Comparison of ENCODE assay signal across 18 cellular contexts in genomic region chr2:56589194-56589593, GRCh38.
A peak's percentile ranks its signal among the peaks of the same experiment; 100 is the strongest.
DNase-seq lines count a peak whose midpoint lies in the region; ATAC-seq, FAIRE-seq and TF ChIP-seq lines count a peak whose summit lies in the region.
"Had no signal": no experiment of that assay in that cellular context is flagged by ENCODE, and none has a peak within 500 bp of the region (broad histone marks: within the 10 kb centered on the region; RNA-seq: fewer than 3 reads in every experiment).

No MANE protein-coding gene starts in this region.

- TF ChIP-seq RAD21 in H1 (IDR thresholded peaks at IDR 0.05 in 1 of 2, conservative IDR thresholded peaks at IDR 0.05 in 1 of 2; ENCODE audit: low read depth in 2 of 2, low read length in 2 of 2), result no peak

- H3K79me2 ChIP-seq in PC-3 (ENCODE audit: low read length), result no peaks in the 10 kb centered on the region
- H3K79me2 ChIP-seq in H1 (ENCODE audit: control insufficient read depth in 1 of 2, insufficient read depth in 2 of 2, low read length in 2 of 2), result no peaks in the 10 kb centered on the region

- no peak overlapping the region for H4K8ac ChIP-seq in H1 (ENCODE audit: extremely low read depth, insufficient read depth, low read length)

- no peak overlapping the region for H3K23ac ChIP-seq in H1 (ENCODE audit: insufficient read length)

- 95% methylated on average over 1 of the region's 1 CpG; no CpG with 5 or more reads in 1 of the 2 experiments for WGBS in H1 (ENCODE audit: extremely low coverage in 1 of 2, insufficient coverage in 1 of 2, insufficient read length in 1 of 2, insufficient replicate concordance in 2 of 2, low coverage in 1 of 2, low lambda C conversion rate in 2 of 2, missing lambda C conversion rate in 1 of 2), 2 experiments

- H3F3A ChIP-seq in PC-3 (ENCODE audit: low read length, unreplicated experiment), result no peaks in the 10 kb centered on the region

- no peaks in the 10 kb centered on the region; the same call in 1 of the 2 replicates for H3K36me3 Mint-ChIP-seq in HFFc6 (ENCODE audit: low read depth)

- CTCF ChIA-PET in PC-3 (lab: Charles Lee) (no interaction called here), H1 (lab: Charles Lee; ENCODE audit: partially characterized antibody) (interaction anchor here (0.5 kb wide), 1 partner anchor 60 kb away, joined by 3 read pairs; no protein-coding TSS in a partner anchor)

- peak overlapping the region; percentile 12; the same call in 1 of the 2 replicates for H3K27ac Mint-ChIP-seq in HFFc6
- H3K27ac Mint-ChIP-seq: CD4-positive, alpha-beta T cell had no signal

- TF ChIP-seq EP300 in H1 (IDR thresholded peaks at IDR 0.05; ENCODE audit: borderline replicate concordance in 1 of 2, low read depth in 2 of 2, low read length in 2 of 2), result no peak

- no peaks in the 10 kb centered on the region for H3K9me3 Mint-ChIP-seq in HFFc6

- TF ChIP-seq POLR2A in H1 (IDR thresholded peaks at IDR 0.05; ENCODE audit: control extremely low read depth in 1 of 2, low read depth in 2 of 2, low read length in 2 of 2), result no peak

- TF ChIP-seq CTCF in HFFc6 (IDR thresholded peaks at IDR 0.05) (no peak), PC-3 (conservative IDR thresholded peaks at IDR 0.05; ENCODE audit: low read depth, low read length) (no peak), H1 (IDR thresholded peaks at IDR 0.05; ENCODE audit: control extremely low read depth in 1 of 3, insufficient read depth in 1 of 3, low read depth in 1 of 3, low read length in 3 of 3) (no peak)

- H2BK20ac ChIP-seq in H1 (ENCODE audit: low read length), result no peak overlapping the region

- H3K56ac ChIP-seq in H1 (replicated peaks; ENCODE audit: insufficient read length, low read depth, low read length), result no peak overlapping the region

- BruUV-seq in PC-3 (replicated peaks; lab: Mats Ljungman, UMichigan), result no TSS peak

- ATAC-seq in PC-3, result no peak
- ATAC-seq: GM12878 had no signal

- H3K9ac ChIP-seq in PC-3 (ENCODE audit: low read length), result no peak overlapping the region
- no peak overlapping the region for H3K9ac ChIP-seq in H1 (replicated peaks in 1 of 4; ENCODE audit: extremely low read depth in 1 of 4, low read depth in 3 of 4, low read length in 3 of 4)

- FAIRE-seq in H1 (lab: Jason Lieb, UNC), result no peak
- FAIRE-seq: A204.1, D721Med, GM12878, GM19239, H54 had no signal

- no peak overlapping the region for H3K14ac ChIP-seq in H1 (ENCODE audit: insufficient read length)

- H3K4ac ChIP-seq in H1 (replicated peaks; ENCODE audit: insufficient read length, low read depth, low read length), result no peak overlapping the region

- no peak overlapping the region for H3K18ac ChIP-seq in H1 (ENCODE audit: extremely low read depth, low read length)

- peak overlapping the region; percentile 0; the same call in 1 of the 2 replicates for H3K4me3 Mint-ChIP-seq in HFFc6
- H3K4me3 Mint-ChIP-seq: CD4-positive, alpha-beta T cell had no signal

- H3K36me3 ChIP-seq in PC-3 (ENCODE audit: low read depth, low read length) (no peaks in the 10 kb centered on the region), H1 (ENCODE audit: control insufficient read depth in 2 of 4, insufficient read depth in 4 of 4, low read length in 3 of 4) (no peaks in the 10 kb centered on the region)

- no peak overlapping the region for H3K4me3 ChIP-seq in PC-3 (ENCODE audit: low read length)
- no peak overlapping the region for H3K4me3 ChIP-seq in H1 (ENCODE audit: extremely low read depth in 1 of 4, insufficient read depth in 2 of 4, low read depth in 3 of 4, low read length in 4 of 4)
- H3K4me3 ChIP-seq: GM12878 had no signal

- H2AK5ac ChIP-seq in H1 (ENCODE audit: low read depth, low read length), result no peak overlapping the region

- H3K4me1 Mint-ChIP-seq in HFFc6 (ENCODE audit: low read depth), result peaks cover 74% of the 10 kb centered on the region

- no peak overlapping the region for H4K5ac ChIP-seq in H1 (ENCODE audit: insufficient read length, low read depth, low read length)

- H4K20me1 ChIP-seq in PC-3 (ENCODE audit: low read length), result no peaks in the 10 kb centered on the region
- no peaks in the 10 kb centered on the region for H4K20me1 ChIP-seq in H1 (replicated peaks in 1 of 2; ENCODE audit: control insufficient read depth in 1 of 2, insufficient read depth in 2 of 2, low read length in 2 of 2)

- H3K4me1 ChIP-seq in PC-3 (ENCODE audit: insufficient read depth, low read length) (no peaks in the 10 kb centered on the region; the same call in 1 of the 2 replicates), H1 (replicated peaks in 1 of 4; ENCODE audit: control insufficient read depth in 3 of 4, insufficient read depth in 4 of 4, low read length in 3 of 4) (peaks cover 0 to 3% (median 0%) of the 10 kb centered on the region in 4 experiments; a peak in 1 of 7 replicates)
- H3K4me1 ChIP-seq: Caco-2 had no signal

- no peaks in the 10 kb centered on the region for H3K27me3 Mint-ChIP-seq in HFFc6 (ENCODE audit: insufficient read depth)
- H3K27me3 Mint-ChIP-seq: CD4-positive, alpha-beta T cell had no signal

- no peaks in the 10 kb centered on the region for H3K23me2 ChIP-seq in H1 (ENCODE audit: low read depth, low read length)

- H2BK15ac ChIP-seq in H1 (ENCODE audit: low read length), result no peak overlapping the region

- H3K79me1 ChIP-seq in H1 (ENCODE audit: low read depth, low read length), result no peaks in the 10 kb centered on the region

- 0 out of 2 replicates have a peak, but pooled peaks cover 3% of the 10 kb centered on the region for H3K9me2 ChIP-seq in PC-3 (replicated peaks; ENCODE audit: low read length)

- no peak overlapping the region for H4K91ac ChIP-seq in H1 (replicated peaks; ENCODE audit: insufficient read length, low read length)

- H3K9me3 ChIP-seq in PC-3 (ENCODE audit: low read length), result no peaks in the 10 kb centered on the region
- H3K9me3 ChIP-seq in H1 (ENCODE audit: insufficient read depth in 2 of 2, low read depth in 1 of 2, low read length in 1 of 2), result no peaks in the 10 kb centered on the region
- H3K9me3 ChIP-seq: Caco-2 had no signal

- no peak overlapping the region; the same call in 1 of the 2 replicates for H2BK12ac ChIP-seq in H1 (ENCODE audit: low read depth, low read length)

- H3K4me2 ChIP-seq in PC-3 (ENCODE audit: low read length), result no peak overlapping the region
- H3K4me2 ChIP-seq in H1 (ENCODE audit: insufficient read depth in 1 of 2, low read depth in 2 of 2, low read length in 2 of 2), result no peak overlapping the region

- no peak overlapping the region for H2AFZ ChIP-seq in PC-3 (ENCODE audit: low read length)
- H2AFZ ChIP-seq in H1 (ENCODE audit: low read length), result peak overlapping the region; percentile 65

- intact Hi-C loops in PC-3 (cut with micrococcal nuclease), result loop anchor here (10.0 kb wide), 1 partner anchor 404 kb away; the partner anchor contains the start of gene CCDC85A

- POLR2A ChIA-PET in PC-3 (lab: Charles Lee; ENCODE audit: unreplicated experiment), result no interaction called here
- POLR2A ChIA-PET in H1 (lab: Charles Lee; ENCODE audit: partially characterized antibody), result no interaction called here

- H3K27me3 ChIP-seq in PC-3 (ENCODE audit: low read length) (no peaks in the 10 kb centered on the region), H1 (replicated peaks in 1 of 4; ENCODE audit: control insufficient read depth in 3 of 4, extremely low read depth in 1 of 4, insufficient read depth in 3 of 4, low read length in 3 of 4) (no peaks in the 10 kb centered on the region)

- H2BK120ac ChIP-seq in H1 (replicated peaks; ENCODE audit: low read depth, low read length), result no peak overlapping the region

- DNase-seq in HFFc6 (no peak), PC-3 (peak; percentile 22), H1 (ENCODE audit: low read depth in 1 of 2, low spot score in 2 of 2) (no peak), retina (no peak)
- no peak for DNase-seq in stimulated activated CD4-positive, alpha-beta T cell treated with anti-CD3 and anti-CD28 coated beads, Interleukin-4, amount 100 ng/mL, for 24 hours
- DNase-seq in stimulated activated CD4-positive, alpha-beta T cell treated with anti-CD3 and anti-CD28 coated beads, Interleukin-1b, Interleukin-23, amount 100 ng/mL, for 48 hours, result no peak
- DNase-seq: ACHN; Caco-2; CD4-positive, alpha-beta T cell; DMS79; HCEC 1CT had no signal

- no peak overlapping the region for H3K27ac ChIP-seq in PC-3 (ENCODE audit: low read length)
- no peak overlapping the region for H3K27ac ChIP-seq in H1 (ENCODE audit: low read depth, low read length)
- H3K27ac ChIP-seq: C4-2B, HL-60 had no signal

- H2BK5ac ChIP-seq in H1 (ENCODE audit: low read depth, low read length), result no peak overlapping the region

TF ChIP-seq in H1, 55 proteins besides CTCF, POLR2A, EP300 and RAD21:
- TF ChIP-seq MAX (IDR thresholded peaks at IDR 0.05) (no peak), MAFK (IDR thresholded peaks at IDR 0.05; ENCODE audit: low read depth, low read length) (no peak), EZH2 (IDR thresholded peaks at IDR 0.05; ENCODE audit: low read depth, low read length, severe bottlenecking) (no peak), NRF1 (IDR thresholded peaks at IDR 0.05; ENCODE audit: low read depth, low read length) (no peak), SRF (IDR thresholded peaks at IDR 0.05; ENCODE audit: low read depth, low read length) (no peak), TCF12 (IDR thresholded peaks at IDR 0.05; ENCODE audit: low read depth, low read length) (no peak), POU5F1 (IDR thresholded peaks at IDR 0.05; ENCODE audit: low read depth, low read length) (no peak), SP1 (IDR thresholded peaks at IDR 0.05; ENCODE audit: low read depth, low read length) (no peak), GABPA (IDR thresholded peaks at IDR 0.05; ENCODE audit: borderline replicate concordance, insufficient read depth, low read length) (no peak), KDM4A (IDR thresholded peaks at IDR 0.05; ENCODE audit: low read depth, low read length, severe bottlenecking) (no peak)
